10 cellular contexts compared by ENCODE assay signal in the genomic region with DNA sequence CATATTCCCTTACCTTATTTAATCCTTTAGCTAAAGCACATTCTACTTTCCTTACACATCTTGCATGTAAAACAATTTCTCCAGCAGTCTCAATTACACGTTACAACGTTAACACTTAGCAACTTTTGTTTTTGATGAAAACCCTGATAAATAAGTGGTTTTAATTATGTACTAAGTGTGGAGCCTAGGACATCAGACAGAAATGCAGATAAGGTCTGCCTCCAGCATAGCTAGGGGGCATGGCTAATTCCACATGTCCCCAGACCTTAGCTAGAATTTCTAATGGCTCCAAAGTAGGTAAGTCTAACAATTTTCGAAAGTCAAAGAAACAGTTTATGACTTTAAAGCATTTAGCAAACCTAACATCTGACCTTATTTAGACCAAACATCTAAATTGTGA.
"Had no signal": no experiment of that assay in that cellular context is flagged by ENCODE, and none has a peak within 500 bp of the region (broad histone marks: within the 10 kb centered on the region; RNA-seq: fewer than 3 reads in every experiment).

No MANE protein-coding gene starts in this region.

- FAIRE-seq: HTR-8/SVneo, K562 had no signal

- H3K4me3 ChIP-seq: GM23248, HAP-1, K562 had no signal

- H3K4me3 Mint-ChIP-seq: HFFc6 had no signal

- H3K9me3 ChIP-seq: HAP-1 had no signal

- H3K9ac ChIP-seq: GM23248 had no signal

- DNase-seq: GM23248, GOT3, H7, HFFc6, IMR-90, KG1 had no signal

- H3K36me3 ChIP-seq: HAP-1 had no signal

- ATAC-seq: HCT116, K562 had no signal

- H2AFZ ChIP-seq: GM23248 had no signal

- H3K27ac ChIP-seq: GM23248 had no signal

- H3K4me1 ChIP-seq: HAP-1 had no signal
